ENCODE assay signal across 28 cellular contexts in the genomic region with DNA sequence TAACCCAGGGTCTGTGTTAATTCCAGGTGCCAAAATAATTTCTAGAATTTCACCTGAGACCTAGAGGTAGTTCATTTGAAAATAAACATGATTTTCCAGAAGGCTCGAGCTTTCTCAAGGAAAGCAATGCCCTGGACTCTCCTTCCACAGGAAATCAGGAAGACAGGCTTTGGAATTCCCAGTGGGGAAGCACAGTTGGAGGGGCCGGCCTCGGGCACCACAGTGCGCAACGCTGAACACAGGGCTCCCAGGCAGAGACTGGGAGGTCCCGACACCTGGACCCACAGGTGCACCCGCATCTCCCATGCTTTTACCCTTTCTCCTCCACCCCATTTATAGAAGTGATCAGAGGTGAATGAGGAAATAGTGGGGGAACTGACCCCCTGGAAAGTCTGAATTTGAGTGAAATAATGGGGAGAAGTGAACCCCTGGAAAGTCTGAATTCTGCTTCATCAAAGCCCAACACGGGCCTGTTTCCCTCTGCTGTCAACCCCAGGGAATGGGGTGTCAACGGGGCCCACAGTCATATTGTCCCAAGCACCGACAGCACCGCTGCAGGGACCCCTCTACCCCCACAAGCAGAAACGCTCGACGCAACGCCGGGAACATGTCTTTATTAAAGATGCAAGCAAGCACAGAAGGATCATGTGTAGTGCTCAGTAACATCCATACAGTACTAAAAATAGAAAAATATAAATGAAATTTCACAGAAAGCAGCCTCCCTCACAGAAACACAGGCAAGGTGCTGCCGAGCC. TPM values are rescaled to one million over a fixed set of nuclear protein-coding genes. Genes with fewer than 3 reads are reported as not detected.
DNase-seq lines count a peak whose midpoint lies in the region; ATAC-seq, FAIRE-seq and TF ChIP-seq lines count a peak whose summit lies in the region.
"Had no signal": no experiment of that assay in that cellular context is flagged by ENCODE, and none has a peak within 500 bp of the region (broad histone marks: within the 10 kb centered on the region; RNA-seq: fewer than 3 reads in every experiment).

No MANE protein-coding gene starts in this region.

- peaks cover 25% of the 10 kb centered on the region for H3K36me3 ChIP-seq in iPS-20b (ENCODE audit: insufficient read depth, low read depth, low read length)
- H3K36me3 ChIP-seq in pancreas: no peaks in the 10 kb centered on the region
- H3K36me3 ChIP-seq: thyroid gland had no signal

- H3K4me1 ChIP-seq in iPS-20b (ENCODE audit: insufficient read depth, low read length) (peaks cover 17% of the 10 kb centered on the region), pancreas (peaks cover 6 to 15% (median 12%) of the 10 kb centered on the region in 3 donors)
- H3K4me1 ChIP-seq: parathyroid adenoma, thyroid gland had no signal

- DNase-seq in COLO668 (lab: John Stamatoyannopoulos, UW; ENCODE audit: unreplicated experiment) (peak; percentile 73), NCI-H69 (lab: John Stamatoyannopoulos, UW) (peak; percentile 32), pancreas (peak in 3 of 6 donors; percentile 11 to 45 (median 35)), T-helper 2 cell (no peak), activated T-cell treated with anti-CD3 and anti-CD28 coated beads for 4 hours (no peak), GM03348 (ENCODE audit: low spot score) (no peak)
- DNase-seq: activated CD4-positive, alpha-beta T cell treated with anti-CD3 and anti-CD28 coated beads, Interleukin-2, amount 50 U/mL, for 4 hours; activated gamma-delta T cell; HFFc6; left cardiac atrium; naive B cell; NCI-H1105 treated with DMSO at 0.1 percent for 48 hours; NCI-H226; NCI-H748 treated with DMSO at 0.1 percent for 48 hours; right cardiac atrium; stimulated activated CD4-positive, alpha-beta T cell treated with anti-CD3 and anti-CD28 coated beads, Interleukin-4, amount 100 ng/mL, for 4 hours; stimulated activated naive CD4-positive, alpha-beta T cell treated with Interleukin-2 at 50 U/mL for 16 hours; T-helper 17 cell; thyroid gland had no signal

- peak; percentile 4 to 40 (median 24) for ATAC-seq in pancreas
- no peak for ATAC-seq in GM19395 (IDR thresholded peaks at IDR 0.05; ENCODE audit: unreplicated experiment)
- ATAC-seq: K562, left cardiac atrium, right cardiac atrium, T-helper 17 cell had no signal

- 51 to 52% methylated on average over 17 of the region's 17 CpGs for WGBS in pancreas, 2 donors

- H3K9me3 ChIP-seq in iPS-20b (ENCODE audit: insufficient read depth, low read depth, low read length) (no peaks in the 10 kb centered on the region), pancreas (no peaks in the 10 kb centered on the region)
- H3K9me3 ChIP-seq: thyroid gland had no signal

- no peak for FAIRE-seq in pancreas (lab: Jason Lieb, UNC)
- FAIRE-seq: endometrium, GM19239, K562 had no signal

- H3K27ac ChIP-seq in iPS-20b (ENCODE audit: low read length) (no peak overlapping the region), pancreas (peak overlapping the region; percentile 50 to 77 (median 72))
- H3K27ac ChIP-seq: C4-2B, parathyroid adenoma, SK-N-MC, thyroid gland had no signal

- TF ChIP-seq CTCF in pancreas (IDR thresholded peaks at IDR 0.05): no peak

- no peaks in the 10 kb centered on the region for H3K27me3 ChIP-seq in iPS-20b (ENCODE audit: insufficient read depth, low read length)
- no peaks in the 10 kb centered on the region for H3K27me3 ChIP-seq in pancreas
- H3K27me3 ChIP-seq: thyroid gland had no signal

- intact Hi-C loops in pancreas (cut with DNase I): loop anchor here in 1 of 3 donors (10.0 kb wide), 1 partner anchor 549 kb away; no protein-coding TSS in a partner anchor

- H3K9ac ChIP-seq in iPS-20b (ENCODE audit: low read depth, low read length): 0 out of 2 replicates have a peak overlapping the region, but pooled peaks have one; percentile 15
- H3K9ac ChIP-seq: parathyroid adenoma had no signal

- no peak overlapping the region for H3K4me3 ChIP-seq in iPS-20b (ENCODE audit: low read length)
- no peak overlapping the region for H3K4me3 ChIP-seq in pancreas
- H3K4me3 ChIP-seq: K562, SK-N-MC, thyroid gland had no signal

RNA-seq across cellular contexts. Expression of a gene that starts 12.0 kb away (rescaled TPM):
- total RNA-seq in pancreas: 1 to 10 TPM; 1.6 to 3.4 (median 2.2) TPM
- polyA plus RNA-seq in pancreas: 1 to 10 TPM; 1.7 to 3.2 TPM
- total RNA-seq: K562 had no signal

RNA-seq across cellular contexts. Expression of a gene that starts 38.2 kb away (rescaled TPM):
- total RNA-seq in pancreas: under 1 TPM in 5 of 6 donors, not detected in 1; 0.09 to 0.47 (median 0.25) TPM
- polyA plus RNA-seq in pancreas: 1 to 10 TPM; 1.1 to 5.4 TPM
- total RNA-seq: HFFc6, MCF 10A, T-helper 17 cell, thyroid gland had no signal

Comparison
In these comparisons a context has a peak if more than half of its experiments do, and no peak if none do; other contexts are left out.
1. DNase-seq: peak in COLO668 (single experiment) and NCI-H69 (single experiment); none in T-helper 2 cell (0 of 5), activated T-cell treated with anti-CD3 and anti-CD28 coated beads for 4 hours (single experiment) and GM03348 (single experiment).